Comparison of ENCODE assay signal across 26 cellular contexts in the genomic region with DNA sequence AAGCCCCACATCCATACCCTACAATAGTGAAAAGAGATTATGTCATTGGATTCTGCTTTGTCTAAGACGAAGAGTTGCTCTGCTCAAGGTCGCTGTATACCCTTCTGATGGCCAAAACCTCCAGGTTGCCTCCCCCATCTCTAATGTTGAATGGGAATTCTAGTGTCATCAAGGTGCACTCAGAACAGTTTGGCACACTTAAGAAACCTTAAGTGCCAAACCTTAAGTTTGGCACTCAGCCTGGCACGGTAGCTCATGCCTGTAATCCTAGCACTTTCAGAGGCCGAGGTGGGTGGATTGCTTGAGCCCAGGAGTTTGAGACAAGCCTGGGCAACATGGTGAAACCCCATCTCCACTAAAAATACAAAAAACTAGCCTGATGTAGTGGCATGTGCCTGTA.
"Had no signal": no experiment of that assay in that cellular context is flagged by ENCODE, and none has a peak within 500 bp of the region (broad histone marks: within the 10 kb centered on the region; RNA-seq: fewer than 3 reads in every experiment).

No MANE protein-coding gene starts in this region.

- H3K4me1 Mint-ChIP-seq: immature natural killer cell; naive thymus-derived CD8-positive, alpha-beta T cell; neural progenitor cell; stimulated activated memory B cell treated with anti-CD40 and anti-IgM and Interleukin-4, amounts not matched to agents 10 μg/mL and 1 μg/mL and 100 μg/mL, for 72 hours; stimulated activated naive CD8-positive, alpha-beta T cell treated with anti-CD3 and anti-CD28 coated beads, Interleukin-15, amount 100 ng/mL, for 72 hours had no signal

- H3K27ac Mint-ChIP-seq: immature natural killer cell; neural progenitor cell; stimulated activated memory B cell treated with anti-CD40 and anti-IgM and Interleukin-4, amounts not matched to agents 10 μg/mL and 1 μg/mL and 100 μg/mL, for 72 hours; stimulated activated naive CD8-positive, alpha-beta T cell treated with anti-CD3 and anti-CD28 coated beads, Interleukin-15, amount 100 ng/mL, for 72 hours had no signal

- ATAC-seq: left colon; naive thymus-derived CD8-positive, alpha-beta T cell; psoas muscle; right lobe of liver; stimulated activated memory B cell treated with anti-CD40 and anti-IgM and Interleukin-4, amounts not matched to agents 10 μg/mL and 1 μg/mL and 100 μg/mL, for 72 hours; stimulated activated naive CD8-positive, alpha-beta T cell treated with anti-CD3 and anti-CD28 coated beads, Interleukin-15, amount 100 ng/mL, for 72 hours had no signal

- H3K36me3 ChIP-seq: left ventricle myocardium inferior, neural progenitor cell, neutrophil, right lobe of liver, transverse colon, uterus had no signal

- DNase-seq: hypothalamus; immature natural killer cell; kidney; left colon; left ventricle myocardium inferior; mammary epithelial cell; mesenchymal stem cell; naive thymus-derived CD8-positive, alpha-beta T cell; occipital lobe; psoas muscle; right lobe of liver; stimulated activated CD4-positive, alpha-beta T cell treated with anti-CD3 and anti-CD28 coated beads, Interleukin-1b, Interleukin-23, amount 100 ng/mL, for 48 hours; stimulated activated CD4-positive, alpha-beta T cell treated with anti-CD3 and anti-CD28 coated beads, Interleukin-2, amount 100 ng/mL, for 48 hours; stimulated activated CD4-positive, alpha-beta T cell treated with anti-CD3 and anti-CD28 coated beads, Interleukin-4, amount 100 ng/mL, for 4 hours; stimulated activated CD8-positive, alpha-beta memory T cell treated with anti-CD3 and anti-CD28 coated beads, Interleukin-4, amount 100 ng/mL, for 48 hours; stimulated activated naive CD4-positive, alpha-beta T cell treated with Interleukin-2 at 50 U/mL for 16 hours; stimulated activated naive CD8-positive, alpha-beta T cell treated with anti-CD3 and anti-CD28 coated beads, Interleukin-15, amount 100 ng/mL, for 72 hours; substantia nigra; transverse colon; uterus had no signal

- H3K4me1 ChIP-seq: left ventricle myocardium inferior, neural progenitor cell, parathyroid adenoma, psoas muscle, right lobe of liver, transverse colon, uterus had no signal

- H3K27ac ChIP-seq: left ventricle myocardium inferior, neural progenitor cell, neutrophil, parathyroid adenoma, psoas muscle, right lobe of liver, transverse colon, uterus had no signal

- H3K9me3 ChIP-seq: left ventricle myocardium inferior, neutrophil, psoas muscle, right lobe of liver, transverse colon, uterus had no signal

- H3K9me3 Mint-ChIP-seq: nephron, neural progenitor cell had no signal

- H3K36me3 Mint-ChIP-seq: immature natural killer cell; naive thymus-derived CD8-positive, alpha-beta T cell; neural progenitor cell; stimulated activated memory B cell treated with anti-CD40 and anti-IgM and Interleukin-4, amounts not matched to agents 10 μg/mL and 1 μg/mL and 100 μg/mL, for 72 hours had no signal

- H3K27me3 ChIP-seq: neural progenitor cell, neutrophil, right lobe of liver, transverse colon, uterus had no signal

- H3K4me3 Mint-ChIP-seq: immature natural killer cell; naive thymus-derived CD8-positive, alpha-beta T cell; nephron; neural progenitor cell; stimulated activated memory B cell treated with anti-CD40 and anti-IgM and Interleukin-4, amounts not matched to agents 10 μg/mL and 1 μg/mL and 100 μg/mL, for 72 hours; stimulated activated naive CD8-positive, alpha-beta T cell treated with anti-CD3 and anti-CD28 coated beads, Interleukin-15, amount 100 ng/mL, for 72 hours had no signal

- H3K27me3 Mint-ChIP-seq: naive thymus-derived CD8-positive, alpha-beta T cell; stimulated activated memory B cell treated with anti-CD40 and anti-IgM and Interleukin-4, amounts not matched to agents 10 μg/mL and 1 μg/mL and 100 μg/mL, for 72 hours; stimulated activated naive CD8-positive, alpha-beta T cell treated with anti-CD3 and anti-CD28 coated beads, Interleukin-15, amount 100 ng/mL, for 72 hours had no signal

- H3K4me3 ChIP-seq: left ventricle myocardium inferior, neural progenitor cell, psoas muscle, right lobe of liver, smooth muscle cell, transverse colon, uterus had no signal
